ENCODE assay signal across 9 cellular contexts in the genomic region with DNA sequence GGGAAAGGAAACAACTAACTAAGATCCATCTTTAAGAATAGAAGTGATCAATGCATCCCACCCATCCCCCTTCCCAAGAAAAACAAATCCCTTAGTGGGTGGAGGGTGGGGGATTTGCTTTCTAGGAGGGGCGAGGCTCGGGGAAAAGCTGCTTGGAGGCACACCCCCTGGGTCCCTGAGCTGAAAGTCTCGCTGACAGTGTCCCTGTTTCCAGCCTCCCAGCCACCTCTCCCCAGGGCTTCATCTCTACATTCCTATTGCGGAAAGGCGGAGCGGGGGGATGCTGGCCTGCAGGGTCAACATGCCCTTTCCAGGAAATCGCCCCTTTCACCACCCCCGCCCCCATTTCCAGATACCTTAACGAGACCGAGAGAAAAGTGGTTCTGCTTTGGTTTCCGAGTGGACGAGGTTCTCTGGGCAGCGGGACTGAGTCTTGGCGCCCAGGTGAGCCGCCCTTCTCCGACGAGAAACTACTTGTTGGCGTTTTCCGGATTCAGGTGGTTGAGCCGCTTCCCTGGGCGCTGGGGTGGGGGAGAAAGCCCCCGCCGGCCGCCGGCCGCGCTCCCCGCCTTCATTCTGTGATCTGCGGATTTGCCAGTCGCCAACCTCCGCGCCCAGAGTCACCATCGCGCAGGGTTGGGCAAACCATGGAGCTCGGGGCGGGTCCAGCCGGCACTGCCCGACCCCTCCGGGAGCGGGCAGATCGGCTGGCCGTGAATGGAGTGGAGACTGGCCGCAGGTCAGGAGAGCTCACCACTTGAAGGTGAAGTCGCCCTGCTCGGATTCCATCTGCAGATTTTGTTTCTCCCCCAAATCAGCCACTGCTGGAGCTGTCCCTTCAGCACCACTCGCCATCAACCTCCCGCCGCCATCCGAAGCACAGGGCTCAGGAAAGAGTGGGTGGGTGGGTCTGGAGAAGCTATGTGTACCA. TPM values are rescaled to one million over a fixed set of nuclear protein-coding genes. Genes with fewer than 3 reads are reported as not detected.
DNase-seq lines count a peak whose midpoint lies in the region; ATAC-seq and TF ChIP-seq lines count a peak whose summit lies in the region.
"Had no signal": no experiment of that assay in that cellular context is flagged by ENCODE, and none has a peak within 500 bp of the region (broad histone marks: within the 10 kb centered on the region; RNA-seq: fewer than 3 reads in every experiment).

No MANE protein-coding gene starts in this region.

- no peaks in the 10 kb centered on the region for H3K9me3 ChIP-seq in cardiac muscle cell (ENCODE audit: low read depth)
- H3K9me3 ChIP-seq in left ventricle myocardium inferior (replicated peaks): no peaks in the 10 kb centered on the region
- H3K9me3 ChIP-seq in CD8-positive, alpha-beta memory T cell (ENCODE audit: low read length): no peaks in the 10 kb centered on the region
- H3K9me3 ChIP-seq: ovary had no signal

- peaks cover 47% of the 10 kb centered on the region for H3K27me3 Mint-ChIP-seq in activated naive CD4-positive, alpha-beta T cell treated with anti-CD3 and anti-CD28 coated beads, Interleukin-2, amount 10 ng/mL, durations not matched to agents 7 days and 5 days
- H3K27me3 Mint-ChIP-seq in CD8-positive, alpha-beta memory T cell: peaks cover 37 to 67% of the 10 kb centered on the region in 2 donors

- DNase-seq in cardiac muscle cell (ENCODE audit: low read depth in 1 of 2, low spot score in 1 of 2) (peak; percentile 34 to 82), left ventricle myocardium inferior (no peak), islet precursor cell (peak; percentile 91)
- DNase-seq in activated naive CD4-positive, alpha-beta T cell treated with anti-CD3 and anti-CD28 coated beads, Interleukin-2, amount 10 ng/mL, durations not matched to agents 7 days and 5 days: peak; percentile 43
- no peak for DNase-seq in CD8-positive, alpha-beta memory T cell

- no peak overlapping the region for H3K4me3 Mint-ChIP-seq in activated naive CD4-positive, alpha-beta T cell treated with anti-CD3 and anti-CD28 coated beads, Interleukin-2, amount 10 ng/mL, durations not matched to agents 7 days and 5 days
- H3K4me3 Mint-ChIP-seq in CD8-positive, alpha-beta memory T cell: no peak overlapping the region

- H3K36me3 ChIP-seq in cardiac muscle cell (no peaks in the 10 kb centered on the region), left ventricle myocardium inferior (no peaks in the 10 kb centered on the region)
- H3K36me3 ChIP-seq in CD8-positive, alpha-beta memory T cell (ENCODE audit: insufficient read depth, low read length): no peaks in the 10 kb centered on the region
- H3K36me3 ChIP-seq: ovary had no signal

- TF ChIP-seq CTCF in cardiac muscle cell (IDR thresholded peaks at IDR 0.05; ENCODE audit: low read depth, low read length): no peak
- TF ChIP-seq CTCF in left ventricle myocardium inferior (IDR thresholded peaks at IDR 0.05; ENCODE audit: borderline replicate concordance): no peak

- H3K4me1 ChIP-seq in cardiac muscle cell (ENCODE audit: low read depth): no peaks in the 10 kb centered on the region
- H3K4me1 ChIP-seq in left ventricle myocardium inferior: no peaks in the 10 kb centered on the region
- no peaks in the 10 kb centered on the region for H3K4me1 ChIP-seq in CD8-positive, alpha-beta memory T cell (ENCODE audit: insufficient read depth, low read length)

- H3K27ac Mint-ChIP-seq in activated naive CD4-positive, alpha-beta T cell treated with anti-CD3 and anti-CD28 coated beads, Interleukin-2, amount 10 ng/mL, durations not matched to agents 7 days and 5 days: no peak overlapping the region
- H3K27ac Mint-ChIP-seq in CD8-positive, alpha-beta memory T cell: no peak overlapping the region

- peaks cover 3% of the 10 kb centered on the region for H3K36me3 Mint-ChIP-seq in activated naive CD4-positive, alpha-beta T cell treated with anti-CD3 and anti-CD28 coated beads, Interleukin-2, amount 10 ng/mL, durations not matched to agents 7 days and 5 days
- H3K36me3 Mint-ChIP-seq in CD8-positive, alpha-beta memory T cell: no peaks in the 10 kb centered on the region

- no peak for ATAC-seq in GM18907 (IDR thresholded peaks at IDR 0.05; ENCODE audit: unreplicated experiment)
- ATAC-seq in HG03025 (IDR thresholded peaks at IDR 0.05; ENCODE audit: low FRiP score, unreplicated experiment): no peak
- ATAC-seq in HG02763 (IDR thresholded peaks at IDR 0.05; ENCODE audit: unreplicated experiment): no peak

- H3K4me1 Mint-ChIP-seq in activated naive CD4-positive, alpha-beta T cell treated with anti-CD3 and anti-CD28 coated beads, Interleukin-2, amount 10 ng/mL, durations not matched to agents 7 days and 5 days: peaks cover 3% of the 10 kb centered on the region
- H3K4me1 Mint-ChIP-seq in CD8-positive, alpha-beta memory T cell: peaks cover 7 to 15% (median 7%) of the 10 kb centered on the region in 3 donors

- POLR2A ChIA-PET in CD8-positive, alpha-beta memory T cell (lab: Charles Lee): no interaction called here

- intact Hi-C loops in left ventricle myocardium inferior (cut with micrococcal nuclease): no loop called here

- peaks cover 3% of the 10 kb centered on the region for H3K9me3 Mint-ChIP-seq in activated naive CD4-positive, alpha-beta T cell treated with anti-CD3 and anti-CD28 coated beads, Interleukin-2, amount 10 ng/mL, durations not matched to agents 7 days and 5 days
- peaks cover 0 to 21% (median 14%) of the 10 kb centered on the region in 5 donors for H3K9me3 Mint-ChIP-seq in CD8-positive, alpha-beta memory T cell

- H3K4me3 ChIP-seq in cardiac muscle cell: peak overlapping the region; percentile 22
- H3K4me3 ChIP-seq in left ventricle myocardium inferior: no peak overlapping the region
- H3K4me3 ChIP-seq in CD8-positive, alpha-beta memory T cell (ENCODE audit: low read length): no peak overlapping the region
- H3K4me3 ChIP-seq: ovary had no signal

- H3K27ac ChIP-seq in cardiac muscle cell (no peak overlapping the region), left ventricle myocardium inferior (replicated peaks) (no peak overlapping the region)
- no peak overlapping the region for H3K27ac ChIP-seq in CD8-positive, alpha-beta memory T cell (ENCODE audit: low read depth, low read length)
- H3K27ac ChIP-seq: ovary had no signal

- H3K27me3 ChIP-seq in cardiac muscle cell: peaks cover 61% of the 10 kb centered on the region
- H3K27me3 ChIP-seq in left ventricle myocardium inferior (ENCODE audit: low read depth): peaks cover 67% of the 10 kb centered on the region
- H3K27me3 ChIP-seq in CD8-positive, alpha-beta memory T cell (ENCODE audit: insufficient read depth, low read length, poor library complexity, severe bottlenecking): peaks cover 8% of the 10 kb centered on the region
- H3K27me3 ChIP-seq: ovary had no signal

- CTCF ChIA-PET in activated naive CD4-positive, alpha-beta T cell treated with anti-CD3 and anti-CD28 coated beads, Interleukin-2, amount 10 ng/mL, durations not matched to agents 7 days and 5 days (lab: Charles Lee): no interaction called here
- CTCF ChIA-PET in CD8-positive, alpha-beta memory T cell (lab: Charles Lee): no interaction called here

RNA-seq across cellular contexts. Expression of gene KCNC2, which starts 0.5 kb away (rescaled TPM):
- total RNA-seq in cardiac muscle cell (not detected in 2 replicates), left ventricle myocardium inferior (not detected)
- not detected in 2 replicates for polyA plus RNA-seq in cardiac muscle cell
- total RNA-seq in CD8-positive, alpha-beta memory T cell: not detected
- not detected for polyA plus RNA-seq in CD8-positive, alpha-beta memory T cell
- total RNA-seq: ovary had no signal
- polyA plus RNA-seq: ovary had no signal

Comparison
In these comparisons a context has a peak if more than half of its experiments do, and no peak if none do; other contexts are left out.
1. DNase-seq: peak in cardiac muscle cell (2 of 2), activated naive CD4-positive, alpha-beta T cell treated with anti-CD3 and anti-CD28 coated beads, Interleukin-2, amount 10 ng/mL, durations not matched to agents 7 days and 5 days (single experiment) and islet precursor cell (single experiment); none in left ventricle myocardium inferior (single experiment) and CD8-positive, alpha-beta memory T cell (0 of 5).